Comparison of ENCODE assay signal across 29 cellular contexts in genomic region chr14:63147018-63147417, GRCh38.
"Had no signal": no experiment of that assay in that cellular context is flagged by ENCODE, and none has a peak within 500 bp of the region (broad histone marks: within the 10 kb centered on the region; RNA-seq: fewer than 3 reads in every experiment).

No MANE protein-coding gene starts in this region.

- H3K4me1 Mint-ChIP-seq: mesothelial cell of epicardium, naive B cell, nephron had no signal

- H3K4me3 Mint-ChIP-seq: mesothelial cell of epicardium, naive B cell, nephron had no signal

- ATAC-seq: foreskin keratinocyte, gastroesophageal sphincter, heart left ventricle, left lobe of liver, mucosa of descending colon, sciatic nerve had no signal

- H3K4me3 ChIP-seq: dorsolateral prefrontal cortex, gastroesophageal sphincter, heart left ventricle, hepatocyte, lung, mucosa of descending colon, prostate gland, right atrium auricular region, smooth muscle cell, stomach, thyroid gland, vagina had no signal

- DNase-seq: cortex of kidney; dorsolateral prefrontal cortex; effector CD4-positive, alpha-beta T cell; foreskin keratinocyte; heart left ventricle; kidney; mesenchymal stem cell; mucosa of descending colon; naive B cell; nucleus accumbens; stimulated activated CD4-positive, alpha-beta T cell treated with anti-CD3 and anti-CD28 coated beads, Interleukin-12 subunit alpha, Interleukin-12 subunit beta, amount 100 ng/mL, for 4 hours; stimulated activated CD4-positive, alpha-beta T cell treated with anti-CD3 and anti-CD28 coated beads, Interleukin-1b, Interleukin-23, amount 100 ng/mL, for 48 hours; stimulated activated CD4-positive, alpha-beta T cell treated with anti-CD3 and anti-CD28 coated beads, Interleukin-4, amount 100 ng/mL, for 1 hour; stimulated activated CD8-positive, alpha-beta memory T cell treated with anti-CD3 and anti-CD28 coated beads, Interleukin-4, amount 100 ng/mL, for 48 hours; stimulated activated naive CD4-positive, alpha-beta T cell; stomach; thyroid gland; trophoblast cell had no signal

- H3K27me3 Mint-ChIP-seq: naive B cell had no signal

- H3K27ac Mint-ChIP-seq: mesothelial cell of epicardium, naive B cell, nephron had no signal
